Comparison of ENCODE assay signal across 9 cellular contexts in the genomic region with DNA sequence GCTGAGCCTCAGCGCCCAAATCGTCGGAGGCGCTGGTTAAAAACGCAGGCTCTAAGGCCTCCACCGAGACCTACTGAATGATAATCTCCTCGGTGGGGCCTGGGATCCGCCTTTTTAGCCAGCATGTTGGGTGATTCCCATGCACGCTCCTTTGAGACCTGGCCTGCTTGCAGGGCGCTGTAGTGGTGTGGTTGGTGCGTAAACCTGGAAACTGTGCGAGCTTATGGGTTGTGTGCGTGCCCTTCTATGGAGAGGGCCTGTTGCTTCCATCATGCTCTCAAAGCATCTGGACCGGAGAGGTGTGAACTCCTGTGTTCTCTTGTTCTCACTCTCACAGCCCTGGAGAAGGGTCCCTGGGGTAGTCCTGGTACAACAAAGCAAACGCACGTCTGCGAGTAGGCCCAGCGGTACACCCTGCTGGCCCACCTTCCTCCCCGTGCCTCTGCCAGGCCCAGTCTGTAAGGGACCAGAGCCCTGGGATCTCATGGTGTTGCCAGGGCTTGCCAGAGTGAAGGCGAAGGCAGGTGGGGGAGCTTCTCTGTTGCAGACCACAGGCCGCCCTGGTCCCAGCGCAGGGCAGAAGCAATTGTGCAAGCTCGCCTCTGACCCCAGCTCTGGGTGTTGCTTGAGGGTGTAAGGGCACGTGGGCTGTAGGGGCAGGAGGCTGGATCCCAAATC. TPM values are rescaled to one million over a fixed set of nuclear protein-coding genes. Genes with fewer than 3 reads are reported as not detected.
DNase-seq lines count a peak whose midpoint lies in the region; ATAC-seq and TF ChIP-seq lines count a peak whose summit lies in the region.
"Had no signal": no experiment of that assay in that cellular context is flagged by ENCODE, and none has a peak within 500 bp of the region (broad histone marks: within the 10 kb centered on the region; RNA-seq: fewer than 3 reads in every experiment).

No MANE protein-coding gene starts in this region.

- H3K9me3 Mint-ChIP-seq in activated CD4-positive, alpha-beta T cell treated with anti-CD3 and anti-CD28 coated beads, Interleukin-2, amount 10 ng/mL, durations not matched to agents 24 days and 14 days = no peaks in the 10 kb centered on the region
- H3K9me3 Mint-ChIP-seq in activated naive CD8-positive, alpha-beta T cell treated with anti-CD3 and anti-CD28 coated beads, Interleukin-2, amount 50 U/mL, for 24 hours = no peaks in the 10 kb centered on the region

- H3K27me3 Mint-ChIP-seq in activated CD4-positive, alpha-beta T cell treated with anti-CD3 and anti-CD28 coated beads, Interleukin-2, amount 10 ng/mL, durations not matched to agents 24 days and 14 days = peaks cover 53% of the 10 kb centered on the region
- peaks cover 21% of the 10 kb centered on the region for H3K27me3 Mint-ChIP-seq in activated naive CD8-positive, alpha-beta T cell treated with anti-CD3 and anti-CD28 coated beads, Interleukin-2, amount 50 U/mL, for 24 hours

- WGBS in thymus = 89% methylated on average over 24 of the region's 24 CpGs

- no peaks in the 10 kb centered on the region for H3K27me3 ChIP-seq in lower lobe of right lung (ENCODE audit: low read depth)
- peaks cover 16% of the 10 kb centered on the region for H3K27me3 ChIP-seq in thymus (ENCODE audit: control insufficient read depth, insufficient read depth)
- H3K27me3 ChIP-seq: adrenal gland had no signal

- no peak overlapping the region for H3K27ac Mint-ChIP-seq in activated CD4-positive, alpha-beta T cell treated with anti-CD3 and anti-CD28 coated beads, Interleukin-2, amount 10 ng/mL, durations not matched to agents 24 days and 14 days
- peak overlapping the region; percentile 48 for H3K27ac Mint-ChIP-seq in activated naive CD8-positive, alpha-beta T cell treated with anti-CD3 and anti-CD28 coated beads, Interleukin-2, amount 50 U/mL, for 24 hours

- peak overlapping the region; percentile 68 for H3K4me3 Mint-ChIP-seq in activated CD4-positive, alpha-beta T cell treated with anti-CD3 and anti-CD28 coated beads, Interleukin-2, amount 10 ng/mL, durations not matched to agents 24 days and 14 days
- peak overlapping the region; percentile 72 for H3K4me3 Mint-ChIP-seq in activated naive CD8-positive, alpha-beta T cell treated with anti-CD3 and anti-CD28 coated beads, Interleukin-2, amount 50 U/mL, for 24 hours

- no peaks in the 10 kb centered on the region for H3K36me3 Mint-ChIP-seq in activated CD4-positive, alpha-beta T cell treated with anti-CD3 and anti-CD28 coated beads, Interleukin-2, amount 10 ng/mL, durations not matched to agents 24 days and 14 days (ENCODE audit: low read depth)
- no peaks in the 10 kb centered on the region for H3K36me3 Mint-ChIP-seq in activated naive CD8-positive, alpha-beta T cell treated with anti-CD3 and anti-CD28 coated beads, Interleukin-2, amount 50 U/mL, for 24 hours (ENCODE audit: low read depth)

- H3K36me3 ChIP-seq in lower lobe of right lung = no peaks in the 10 kb centered on the region
- no peaks in the 10 kb centered on the region for H3K36me3 ChIP-seq in thymus (ENCODE audit: control insufficient read depth, insufficient read depth)
- H3K36me3 ChIP-seq: adrenal gland had no signal

- H3K9me3 ChIP-seq in lower lobe of right lung (no peaks in the 10 kb centered on the region), thymus (ENCODE audit: control insufficient read depth) (no peaks in the 10 kb centered on the region)
- H3K9me3 ChIP-seq: adrenal gland had no signal

- no peak overlapping the region for H3K27ac ChIP-seq in lower lobe of right lung
- no peak overlapping the region for H3K27ac ChIP-seq in thymus (ENCODE audit: low read depth)

- intact Hi-C loops in activated CD4-positive, alpha-beta T cell treated with anti-CD3 and anti-CD28 coated beads, Interleukin-2, amount 10 ng/mL, durations not matched to agents 24 days and 14 days (cut with micrococcal nuclease) = no loop called here
- intact Hi-C loops in lower lobe of right lung (cut with DNase I) = no loop called here

- TF ChIP-seq CTCF in lower lobe of right lung (IDR thresholded peaks at IDR 0.05) = no peak
- TF ChIP-seq CTCF in GM13977 (IDR thresholded peaks at IDR 0.05; ENCODE audit: extremely low read depth, insufficient read depth, missing control alignments) = no peak

- H3K4me1 ChIP-seq in lower lobe of right lung = peaks cover 13% of the 10 kb centered on the region
- H3K4me1 ChIP-seq in thymus (ENCODE audit: control insufficient read depth, insufficient read depth, low read length) = peaks cover 5% of the 10 kb centered on the region

- peak overlapping the region; percentile 61 for H3K4me3 ChIP-seq in lower lobe of right lung
- peak overlapping the region; percentile 64 for H3K4me3 ChIP-seq in thymus (ENCODE audit: low read length)

- H3K4me1 Mint-ChIP-seq in activated CD4-positive, alpha-beta T cell treated with anti-CD3 and anti-CD28 coated beads, Interleukin-2, amount 10 ng/mL, durations not matched to agents 24 days and 14 days = peaks cover 3% of the 10 kb centered on the region
- peaks cover 9% of the 10 kb centered on the region for H3K4me1 Mint-ChIP-seq in activated naive CD8-positive, alpha-beta T cell treated with anti-CD3 and anti-CD28 coated beads, Interleukin-2, amount 50 U/mL, for 24 hours

- ATAC-seq in activated naive CD8-positive, alpha-beta T cell treated with anti-CD3 and anti-CD28 coated beads, Interleukin-2, amount 50 U/mL, for 24 hours = no peak
- ATAC-seq in lower lobe of right lung (no peak), HG03025 (IDR thresholded peaks at IDR 0.05; ENCODE audit: low FRiP score, unreplicated experiment) (no peak), HG03097 (IDR thresholded peaks at IDR 0.05; ENCODE audit: low FRiP score, unreplicated experiment) (no peak)

- in situ Hi-C loops in GM13977 (cut with MboI; ENCODE audit: low pct_unique_long_range_greater_than_20kb, low sequenced_read_pairs, unreplicated experiment) = no loop called here

- DNase-seq in activated CD4-positive, alpha-beta T cell treated with anti-CD3 and anti-CD28 coated beads, Interleukin-2, amount 10 ng/mL, durations not matched to agents 24 days and 14 days = no peak
- DNase-seq in activated CD4-positive, alpha-beta T cell treated with anti-CD3 and anti-CD28 coated beads for 1 hour = no peak
- no peak for DNase-seq in activated naive CD8-positive, alpha-beta T cell treated with anti-CD3 and anti-CD28 coated beads, Interleukin-2, amount 50 U/mL, for 24 hours
- no peak for DNase-seq in lower lobe of right lung
- no peak for DNase-seq in GM13977 (ENCODE audit: low spot score)

RNA-seq across cellular contexts. Expression of a gene that starts 0.8 kb away (rescaled TPM):
- total RNA-seq in activated CD4-positive, alpha-beta T cell treated with anti-CD3 and anti-CD28 coated beads, Interleukin-2, amount 10 ng/mL, durations not matched to agents 24 days and 14 days = 1.3 and 1.5 TPM in 2 replicates
- 3.8 TPM for total RNA-seq in lower lobe of right lung
- 2.1 TPM for polyA plus RNA-seq in thymus
